In genomic region chr10:50360486-50360885, GRCh38 we compare ENCODE assay signal across 16 cellular contexts.
DNase-seq lines count a peak whose midpoint lies in the region; ATAC-seq and TF ChIP-seq lines count a peak whose summit lies in the region.
"Had no signal": no experiment of that assay in that cellular context is flagged by ENCODE, and none has a peak within 500 bp of the region (broad histone marks: within the 10 kb centered on the region; RNA-seq: fewer than 3 reads in every experiment).

No MANE protein-coding gene starts in this region.

- ATAC-seq in HG02970 (IDR thresholded peaks at IDR 0.05; ENCODE audit: low FRiP score, unreplicated experiment), result no peak
- ATAC-seq: natural killer cell treated with Interleukin-12 subunit alpha and Interleukin-12 subunit beta and Interleukin-15 and Interleukin-18, amount 100 ng/mL, for 72 hours had no signal

- no peaks in the 10 kb centered on the region for H3K36me3 Mint-ChIP-seq in glutamatergic neuron (ENCODE audit: unreplicated experiment)
- H3K36me3 Mint-ChIP-seq in nephron progenitor cell (ENCODE audit: low read depth), result no peaks in the 10 kb centered on the region
- H3K36me3 Mint-ChIP-seq: natural killer cell treated with Interleukin-12 subunit alpha and Interleukin-12 subunit beta and Interleukin-15 and Interleukin-18, amount 100 ng/mL, for 72 hours had no signal

- H3K4me3 Mint-ChIP-seq in glutamatergic neuron (ENCODE audit: unreplicated experiment) (no peak overlapping the region), nephron progenitor cell (no peak overlapping the region)
- H3K4me3 Mint-ChIP-seq: GM23338; natural killer cell treated with Interleukin-12 subunit alpha and Interleukin-12 subunit beta and Interleukin-15 and Interleukin-18, amount 100 ng/mL, for 72 hours had no signal

- H3K9me3 Mint-ChIP-seq in glutamatergic neuron (ENCODE audit: unreplicated experiment), result no peaks in the 10 kb centered on the region
- H3K9me3 Mint-ChIP-seq in nephron progenitor cell, result peaks cover 5% of the 10 kb centered on the region
- H3K9me3 Mint-ChIP-seq: natural killer cell treated with Interleukin-12 subunit alpha and Interleukin-12 subunit beta and Interleukin-15 and Interleukin-18, amount 100 ng/mL, for 72 hours had no signal

- H3K27me3 Mint-ChIP-seq in glutamatergic neuron (ENCODE audit: unreplicated experiment) (no peaks in the 10 kb centered on the region), nephron progenitor cell (ENCODE audit: low read depth, poor library complexity) (no peaks in the 10 kb centered on the region)
- H3K27me3 Mint-ChIP-seq: natural killer cell treated with Interleukin-12 subunit alpha and Interleukin-12 subunit beta and Interleukin-15 and Interleukin-18, amount 100 ng/mL, for 72 hours had no signal

- H3K27ac Mint-ChIP-seq in glutamatergic neuron (ENCODE audit: unreplicated experiment), result peak overlapping the region; percentile 56
- H3K27ac Mint-ChIP-seq in nephron progenitor cell, result peak overlapping the region; percentile 2
- H3K27ac Mint-ChIP-seq: GM23338; natural killer cell treated with Interleukin-12 subunit alpha and Interleukin-12 subunit beta and Interleukin-15 and Interleukin-18, amount 100 ng/mL, for 72 hours had no signal

- DNase-seq in AG08395 (ENCODE audit: low spot score) (peak; percentile 61), NCI-H82 treated with DMSO at 0.1 percent for 48 hours (lab: John Stamatoyannopoulos, UW; ENCODE audit: unreplicated experiment) (peak; percentile 19), glutamatergic neuron (no peak), nephron progenitor cell (no peak), posterior vena cava (ENCODE audit: low spot score) (no peak)
- DNase-seq in activated T-cell treated with anti-CD3 and anti-CD28 coated beads, Interleukin-2, amount 50 U/mL, for 1 hour, result no peak
- no peak for DNase-seq in activated CD8-positive, alpha-beta memory T cell treated with anti-CD3 and anti-CD28 coated beads, Interleukin-2, amount 50 U/mL, for 48 hours
- DNase-seq: ACHN; activated CD4-positive, alpha-beta T cell treated with anti-CD3 and anti-CD28 coated beads for 48 hours; activated effector memory CD4-positive, alpha-beta T cell treated with Interleukin-2 at 50 U/mL for 16 hours; DMS 273 treated with DMSO at 0.1 percent for 48 hours; OCI-M1; spleen had no signal

- H3K4me1 Mint-ChIP-seq in glutamatergic neuron (ENCODE audit: low read depth, unreplicated experiment) (peaks cover 15% of the 10 kb centered on the region), nephron progenitor cell (peaks cover 13% of the 10 kb centered on the region)

- TF ChIP-seq CTCF in glutamatergic neuron (IDR thresholded peaks at IDR 0.05; ENCODE audit: partially characterized antibody, unreplicated experiment) (no peak), nephron progenitor cell (IDR thresholded peaks at IDR 0.05) (no peak)

- intact Hi-C loops in posterior vena cava (cut with DNase I), result no loop called here

Comparison
In these comparisons a context has a peak if more than half of its experiments do, and no peak if none do; other contexts are left out.
1. DNase-seq: peak in AG08395 (single experiment) and NCI-H82 treated with DMSO at 0.1 percent for 48 hours (single experiment); none in glutamatergic neuron (single experiment), nephron progenitor cell (single experiment), activated T-cell treated with anti-CD3 and anti-CD28 coated beads, Interleukin-2, amount 50 U/mL, for 1 hour (single experiment), activated CD8-positive, alpha-beta memory T cell treated with anti-CD3 and anti-CD28 coated beads, Interleukin-2, amount 50 U/mL, for 48 hours (single experiment) and posterior vena cava (single experiment).